Comparison of ENCODE assay signal across 2 cellular contexts in the genomic region with DNA sequence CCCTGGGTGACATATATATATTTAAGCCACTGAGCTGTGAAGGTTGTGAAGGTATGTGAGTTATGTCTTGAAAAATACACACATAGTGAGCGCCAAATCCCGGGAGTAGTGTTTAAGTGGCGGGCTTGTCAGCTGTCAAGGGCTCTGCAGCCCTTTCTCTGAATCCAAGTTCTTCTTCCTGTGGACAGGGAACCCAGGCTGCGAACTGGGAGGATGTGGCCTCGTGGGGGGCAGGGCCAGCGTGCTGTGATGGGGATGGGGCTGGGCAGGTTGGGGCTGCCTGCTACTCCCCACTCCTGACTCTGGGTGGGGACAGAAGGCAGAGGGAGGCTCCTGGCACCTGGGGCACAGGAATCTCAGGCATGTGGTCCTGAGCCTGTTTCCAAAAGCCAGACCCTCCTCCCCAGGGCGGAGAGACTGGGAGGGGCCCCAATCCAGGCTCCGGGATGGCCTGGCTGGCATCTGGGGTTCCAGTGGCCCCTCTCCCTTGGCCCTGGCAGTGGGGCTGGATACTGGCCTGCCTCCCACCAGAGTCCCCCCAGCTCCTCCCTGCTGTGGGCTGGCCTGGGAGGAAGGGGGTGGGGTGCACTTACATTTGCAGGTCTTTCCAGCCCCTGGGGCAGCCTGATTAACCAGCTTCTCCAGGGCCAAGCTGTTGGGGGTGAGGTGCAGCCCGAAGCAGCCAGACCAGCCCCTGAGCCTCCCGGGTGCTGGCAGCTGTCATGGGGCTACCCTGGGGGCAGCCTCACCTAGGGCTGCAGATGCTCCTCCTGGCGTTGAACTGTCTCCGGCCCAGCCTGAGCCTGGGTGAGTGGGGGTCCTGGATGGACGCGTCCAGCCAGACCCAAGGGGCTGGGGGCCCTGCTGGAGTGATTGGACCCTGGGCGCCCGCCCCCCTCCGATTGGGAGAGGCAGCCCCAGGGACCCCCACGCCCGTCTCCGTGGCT.
TF ChIP-seq lines count a peak whose summit lies in the region.

UPK3B (plus strand) TSS at position 622 of the 947 bp plus-strand sequence; CDS start at position 723, 101 bp downstream.

TF ChIP-seq in HCT116, 20 proteins besides CTCF, POLR2A, EP300 and RAD21:
- TF ChIP-seq SRF (IDR thresholded peaks at IDR 0.05; ENCODE audit: low read depth), result no peak
- TF ChIP-seq CEBPB (IDR thresholded peaks at IDR 0.05; ENCODE audit: low read depth), result no peak
- TF ChIP-seq SP1 (IDR thresholded peaks at IDR 0.05; ENCODE audit: low read depth), result no peak
- no peak for TF ChIP-seq FOSL1 (IDR thresholded peaks at IDR 0.05; ENCODE audit: low read depth)

TF ChIP-seq in GM12878, 131 proteins besides CTCF, POLR2A, EP300 and RAD21:
- no peak for TF ChIP-seq WRNIP1 (IDR thresholded peaks at IDR 0.05; ENCODE audit: borderline replicate concordance, low read depth, low read length)
- TF ChIP-seq TCF7 (IDR thresholded peaks at IDR 0.05; ENCODE audit: borderline replicate concordance), result no peak
- TF ChIP-seq HDGF (IDR thresholded peaks at IDR 0.05), result no peak
- TF ChIP-seq MTA3 (IDR thresholded peaks at IDR 0.05; ENCODE audit: borderline replicate concordance, low read length), result no peak
- TF ChIP-seq CEBPZ (IDR thresholded peaks at IDR 0.05; ENCODE audit: low read depth, low read length), result no peak
- TF ChIP-seq, protein P1, sequence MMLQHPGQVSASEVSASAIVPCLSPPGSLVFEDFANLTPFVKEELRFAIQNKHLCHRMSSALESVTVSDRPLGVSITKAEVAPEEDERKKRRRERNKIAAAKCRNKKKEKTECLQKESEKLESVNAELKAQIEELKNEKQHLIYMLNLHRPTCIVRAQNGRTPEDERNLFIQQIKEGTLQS (IDR thresholded peaks at IDR 0.05; ENCODE audit: borderline replicate concordance, extremely low read depth, low read depth, low read length), result no peak
- no peak for TF ChIP-seq PAX8 (IDR thresholded peaks at IDR 0.05)
- no peak for TF ChIP-seq SMARCA5 (IDR thresholded peaks at IDR 0.05)
- no peak for TF ChIP-seq MYC (IDR thresholded peaks at IDR 0.05; ENCODE audit: insufficient read depth, insufficient read length, insufficient replicate concordance, low read length, severe bottlenecking)
- no peak for TF ChIP-seq CHD1 (IDR thresholded peaks at IDR 0.05; ENCODE audit: low read depth, low read length)
- no peak for TF ChIP-seq ELK1 (IDR thresholded peaks at IDR 0.05; ENCODE audit: low read depth, low read length)
- no peak for TF ChIP-seq TARDBP (IDR thresholded peaks at IDR 0.05; ENCODE audit: borderline replicate concordance)
- TF ChIP-seq SMAD5 (IDR thresholded peaks at IDR 0.05; ENCODE audit: low read depth), result no peak
- no peak for TF ChIP-seq HDAC2 (IDR thresholded peaks at IDR 0.05)
